In genomic region chr7:106802589-106802988, GRCh38 we compare ENCODE assay signal across 8 cellular contexts.
"Had no signal": no experiment of that assay in that cellular context is flagged by ENCODE, and none has a peak within 500 bp of the region (broad histone marks: within the 10 kb centered on the region; RNA-seq: fewer than 3 reads in every experiment).

No MANE protein-coding gene starts in this region.

- FAIRE-seq: G401.6, GM12878, GM12891, GM12892, GM18507, GM19239 had no signal

- H3K4me3 ChIP-seq: GM12878 had no signal

- DNase-seq: GDM1, GF-D8 had no signal

- ATAC-seq: GM12878 had no signal
